In the genomic region with DNA sequence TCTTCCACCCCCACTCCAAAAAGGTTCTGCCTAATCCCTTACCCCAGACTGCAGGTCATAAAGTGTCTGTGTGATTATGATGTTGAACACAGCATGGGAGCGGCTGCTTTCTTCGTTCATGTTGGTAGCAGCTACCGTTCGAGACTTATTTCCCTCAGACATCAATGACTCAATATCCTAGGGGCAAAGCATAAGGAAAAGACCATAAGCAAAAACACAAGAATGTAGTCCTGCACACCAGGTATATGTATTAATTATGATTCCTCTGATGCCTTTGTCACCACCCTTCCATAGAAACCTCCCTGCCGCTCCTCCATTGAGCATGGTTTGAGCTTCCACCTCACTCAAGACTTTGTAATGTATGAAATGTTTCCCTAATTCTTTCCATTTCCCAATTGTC, we compare ENCODE assay signal across 15 cellular contexts.
DNase-seq lines count a peak whose midpoint lies in the region; ATAC-seq and TF ChIP-seq lines count a peak whose summit lies in the region.
"Had no signal": no experiment of that assay in that cellular context is flagged by ENCODE, and none has a peak within 500 bp of the region (broad histone marks: within the 10 kb centered on the region; RNA-seq: fewer than 3 reads in every experiment).

No MANE protein-coding gene starts in this region.

- H3K4me3 ChIP-seq in PC-3 (ENCODE audit: low read length) (no peak overlapping the region), epithelial cell of esophagus (ENCODE audit: low read length) (no peak overlapping the region), trophoblast cell (ENCODE audit: low read depth, low read length) (no peak overlapping the region)
- H3K4me3 ChIP-seq: BLaER1 treated with 17β-estradiol and CSF1 and Interleukin-3, amounts not matched to agents 10 nM and 100 nM; GM23338 had no signal

- H2AK5ac ChIP-seq in trophoblast cell (ENCODE audit: low read length) = no peak overlapping the region

- H3K79me1 ChIP-seq in trophoblast cell (ENCODE audit: low read length) = no peaks in the 10 kb centered on the region

- H3K4me3 Mint-ChIP-seq in HFFc6 = no peak overlapping the region
- H3K4me3 Mint-ChIP-seq in chondrocyte (ENCODE audit: unreplicated experiment) = no peak overlapping the region
- H3K4me3 Mint-ChIP-seq: CD4-positive, CD25-positive, alpha-beta regulatory T cell; GM23338 had no signal

- DNase-seq in HFFc6 = no peak
- DNase-seq in PC-3 = no peak
- peak; percentile 37 for DNase-seq in epithelial cell of esophagus (ENCODE audit: low read depth)
- DNase-seq in trophoblast cell = peak; percentile 75 to 90
- DNase-seq in NCI-H69 (lab: John Stamatoyannopoulos, UW) = no peak
- DNase-seq in chondrocyte (ENCODE audit: low spot score) = no peak
- DNase-seq in effector CD4-positive, alpha-beta T cell = no peak
- no peak for DNase-seq in ureter (ENCODE audit: low spot score)
- DNase-seq: ACHN; CD4-positive, CD25-positive, alpha-beta regulatory T cell; DMS53; GF-D8; H7 had no signal

- TF ChIP-seq CTCF in HFFc6 (IDR thresholded peaks at IDR 0.05) (no peak), PC-3 (conservative IDR thresholded peaks at IDR 0.05; ENCODE audit: low read depth, low read length) (no peak), epithelial cell of esophagus (IDR thresholded peaks at IDR 0.05; ENCODE audit: insufficient read depth, low read depth, low read length, missing control alignments) (no peak), chondrocyte (IDR thresholded peaks at IDR 0.05) (no peak)

- CTCF ChIA-PET in PC-3 (lab: Charles Lee) = no interaction called here

- peaks cover 40% of the 10 kb centered on the region for H3K4me1 Mint-ChIP-seq in HFFc6 (ENCODE audit: low read depth)
- H3K4me1 Mint-ChIP-seq in chondrocyte (ENCODE audit: low read depth) = peaks cover 29% of the 10 kb centered on the region
- H3K4me1 Mint-ChIP-seq: CD4-positive, CD25-positive, alpha-beta regulatory T cell; GM23338 had no signal

- H2BK120ac ChIP-seq in trophoblast cell (ENCODE audit: insufficient read depth, low read length, poor library complexity) = no peak overlapping the region

- H3K36me3 Mint-ChIP-seq in HFFc6 (ENCODE audit: low read depth) (peaks cover 46% of the 10 kb centered on the region), chondrocyte (ENCODE audit: low read depth) (peaks cover 25% of the 10 kb centered on the region)
- H3K36me3 Mint-ChIP-seq: CD4-positive, CD25-positive, alpha-beta regulatory T cell had no signal

- peak overlapping the region; percentile 94 for H3K27ac ChIP-seq in PC-3 (ENCODE audit: low read length)
- H3K27ac ChIP-seq in trophoblast cell (ENCODE audit: low read depth, low read length) = no peak overlapping the region
- H3K27ac ChIP-seq: BLaER1 treated with 17β-estradiol and CSF1 and Interleukin-3, amounts not matched to agents 10 nM and 100 nM had no signal

- ATAC-seq in PC-3 = no peak
- ATAC-seq: GM23338 had no signal

- H2AFZ ChIP-seq in PC-3 (ENCODE audit: low read length) (no peak overlapping the region), trophoblast cell (ENCODE audit: insufficient read depth, low read length, poor library complexity) (no peak overlapping the region)
- H2AFZ ChIP-seq: GM23338 had no signal

- BruUV-seq in PC-3 (replicated peaks; lab: Mats Ljungman, UMichigan) = no TSS peak

- H4K12ac ChIP-seq in trophoblast cell (ENCODE audit: low read depth, low read length) = no peak overlapping the region

- peaks cover 32% of the 10 kb centered on the region for H3K4me1 ChIP-seq in PC-3 (ENCODE audit: insufficient read depth, low read length)
- H3K4me1 ChIP-seq in trophoblast cell (ENCODE audit: control insufficient read depth in 1 of 2, insufficient read depth in 2 of 2, low read length in 2 of 2) = no peaks in the 10 kb centered on the region

- no CpG with 5 or more reads among the region's 5 CpGs for WGBS in trophoblast cell (ENCODE audit: extremely low coverage, insufficient coverage, insufficient read length)

- no peaks in the 10 kb centered on the region for H4K20me1 ChIP-seq in PC-3 (ENCODE audit: low read length)
- H4K20me1 ChIP-seq: BLaER1 treated with 17β-estradiol and CSF1 and Interleukin-3, amounts not matched to agents 10 nM and 100 nM had no signal

- H4K8ac ChIP-seq in trophoblast cell (ENCODE audit: low read depth, low read length) = no peak overlapping the region

- H3K4ac ChIP-seq in trophoblast cell (ENCODE audit: low read depth, low read length) = no peak overlapping the region

- no peak overlapping the region for H3K18ac ChIP-seq in trophoblast cell (ENCODE audit: low read length)

- H2BK5ac ChIP-seq in trophoblast cell (ENCODE audit: low read depth, low read length, poor library complexity) = no peak overlapping the region

- peak overlapping the region; percentile 64 for H3K4me2 ChIP-seq in PC-3 (ENCODE audit: low read length)
- H3K4me2 ChIP-seq in trophoblast cell (ENCODE audit: low read length) = no peak overlapping the region
- H3K4me2 ChIP-seq: BLaER1 treated with 17β-estradiol and CSF1 and Interleukin-3, amounts not matched to agents 10 nM and 100 nM; GM23338 had no signal

- H3F3A ChIP-seq in PC-3 (ENCODE audit: low read length, unreplicated experiment) = no peaks in the 10 kb centered on the region

- H3K27me3 Mint-ChIP-seq in HFFc6 (ENCODE audit: insufficient read depth) (peaks cover 5% of the 10 kb centered on the region; the same call in 1 of the 2 replicates), chondrocyte (ENCODE audit: low read depth) (no peaks in the 10 kb centered on the region)

- no peaks in the 10 kb centered on the region for H3K9me2 ChIP-seq in PC-3 (replicated peaks; ENCODE audit: low read length)

- no peak overlapping the region for H3K23ac ChIP-seq in trophoblast cell (ENCODE audit: low read length)

- peak overlapping the region; percentile 90 for H3K27ac Mint-ChIP-seq in HFFc6
- H3K27ac Mint-ChIP-seq in chondrocyte (ENCODE audit: unreplicated experiment) = no peak overlapping the region
- H3K27ac Mint-ChIP-seq: CD4-positive, CD25-positive, alpha-beta regulatory T cell; GM23338 had no signal

- H3K27me3 ChIP-seq in PC-3 (ENCODE audit: low read length) = no peaks in the 10 kb centered on the region
- no peaks in the 10 kb centered on the region for H3K27me3 ChIP-seq in trophoblast cell (ENCODE audit: insufficient read depth, low read length)
- H3K27me3 ChIP-seq: BLaER1 treated with 17β-estradiol and CSF1 and Interleukin-3, amounts not matched to agents 10 nM and 100 nM had no signal

- H3K36me3 ChIP-seq in PC-3 (ENCODE audit: low read depth, low read length) = peaks cover 11% of the 10 kb centered on the region; the same call in 1 of the 2 replicates
- H3K36me3 ChIP-seq in trophoblast cell (ENCODE audit: control insufficient read depth in 1 of 2, insufficient read depth in 2 of 2, low read length in 2 of 2) = peaks cover 6 to 15% of the 10 kb centered on the region in 2 experiments

- H2BK12ac ChIP-seq in trophoblast cell (ENCODE audit: low read length) = no peak overlapping the region

- no peak overlapping the region for H3K14ac ChIP-seq in trophoblast cell (ENCODE audit: low read length)

- H3K9me3 Mint-ChIP-seq in HFFc6 (no peaks in the 10 kb centered on the region), chondrocyte (ENCODE audit: low read depth) (no peaks in the 10 kb centered on the region)
- H3K9me3 Mint-ChIP-seq: CD4-positive, CD25-positive, alpha-beta regulatory T cell; GM23338 had no signal

- no peak overlapping the region for H4K91ac ChIP-seq in trophoblast cell (ENCODE audit: low read depth, low read length)

- POLR2A ChIA-PET in PC-3 (lab: Charles Lee; ENCODE audit: unreplicated experiment) = no interaction called here

- peak overlapping the region; percentile 64; the same call in 1 of the 2 replicates for H3K9ac ChIP-seq in PC-3 (ENCODE audit: low read length)
- H3K9ac ChIP-seq in trophoblast cell (ENCODE audit: low read length) = no peak overlapping the region
- H3K9ac ChIP-seq: BLaER1 treated with 17β-estradiol and CSF1 and Interleukin-3, amounts not matched to agents 10 nM and 100 nM had no signal

- intact Hi-C loops in PC-3 (cut with micrococcal nuclease) = loop anchor here (5.0 kb wide), 1 partner anchor 137 kb away; a partner anchor contains a TSS

- H3K79me2 ChIP-seq in PC-3 (ENCODE audit: low read length) (no peaks in the 10 kb centered on the region), trophoblast cell (ENCODE audit: control insufficient read depth, insufficient read depth, low read length, poor library complexity) (no peaks in the 10 kb centered on the region)

- H3K9me3 ChIP-seq in PC-3 (ENCODE audit: low read length) (no peaks in the 10 kb centered on the region), trophoblast cell (ENCODE audit: insufficient read depth, low read depth, low read length) (no peaks in the 10 kb centered on the region)
- H3K9me3 ChIP-seq: BLaER1 treated with 17β-estradiol and CSF1 and Interleukin-3, amounts not matched to agents 10 nM and 100 nM had no signal

Comparison
In these comparisons a context has a peak if more than half of its experiments do, and no peak if none do; other contexts are left out.
1. DNase-seq: peak in epithelial cell of esophagus (single experiment) and trophoblast cell (2 of 2); none in HFFc6 (single experiment), PC-3 (single experiment), NCI-H69 (single experiment), chondrocyte (single experiment), effector CD4-positive, alpha-beta T cell (single experiment) and ureter (single experiment).